1 cellular context compared by ENCODE assay signal in the genomic region with DNA sequence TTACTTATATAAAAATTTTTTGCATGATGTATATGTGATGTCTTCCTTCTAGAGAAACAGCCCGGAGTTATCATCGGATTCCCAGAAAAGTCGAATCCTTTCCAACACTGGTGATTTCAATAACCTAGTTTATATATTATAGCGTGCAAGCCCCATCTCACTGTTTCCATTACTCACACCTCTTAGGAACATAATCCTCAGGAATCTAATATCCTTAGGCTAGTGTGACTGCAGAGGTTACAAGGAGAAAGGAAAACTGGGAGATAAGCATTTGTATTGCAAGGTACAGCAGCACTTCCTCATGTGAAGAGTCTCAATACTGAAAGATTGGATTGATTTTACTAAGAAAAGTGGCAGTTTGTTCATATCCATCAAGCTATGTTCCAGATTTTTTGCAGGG.
TF ChIP-seq lines count a peak whose summit lies in the region.

No MANE protein-coding gene starts in this region.

TF ChIP-seq in IMR-90, 13 proteins besides CTCF, POLR2A, EP300 and RAD21 (continued from another document):
- TF ChIP-seq NFE2L2 (IDR thresholded peaks at IDR 0.05; ENCODE audit: low read depth, low read length) (no peak), BHLHE40 (IDR thresholded peaks at IDR 0.05; ENCODE audit: low read depth, low read length) (no peak), MAZ (IDR thresholded peaks at IDR 0.05; ENCODE audit: borderline replicate concordance, low read depth, low read length) (no peak), CEBPB (IDR thresholded peaks at IDR 0.05; ENCODE audit: low read depth, low read length) (no peak)
- TF ChIP-seq, protein P1, sequence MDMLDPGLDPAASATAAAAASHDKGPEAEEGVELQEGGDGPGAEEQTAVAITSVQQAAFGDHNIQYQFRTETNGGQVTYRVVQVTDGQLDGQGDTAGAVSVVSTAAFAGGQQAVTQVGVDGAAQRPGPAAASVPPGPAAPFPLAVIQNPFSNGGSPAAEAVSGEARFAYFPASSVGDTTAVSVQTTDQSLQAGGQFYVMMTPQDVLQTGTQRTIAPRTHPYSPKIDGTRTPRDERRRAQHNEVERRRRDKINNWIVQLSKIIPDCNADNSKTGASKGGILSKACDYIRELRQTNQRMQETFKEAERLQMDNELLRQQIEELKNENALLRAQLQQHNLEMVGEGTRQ (IDR thresholded peaks at IDR 0.05; ENCODE audit: low read depth, low read length): no peak
TF ChIP-seq in IMR-90: peak in this region for 0.
